Comparison of ENCODE assay signal across 24 cellular contexts in the genomic region with DNA sequence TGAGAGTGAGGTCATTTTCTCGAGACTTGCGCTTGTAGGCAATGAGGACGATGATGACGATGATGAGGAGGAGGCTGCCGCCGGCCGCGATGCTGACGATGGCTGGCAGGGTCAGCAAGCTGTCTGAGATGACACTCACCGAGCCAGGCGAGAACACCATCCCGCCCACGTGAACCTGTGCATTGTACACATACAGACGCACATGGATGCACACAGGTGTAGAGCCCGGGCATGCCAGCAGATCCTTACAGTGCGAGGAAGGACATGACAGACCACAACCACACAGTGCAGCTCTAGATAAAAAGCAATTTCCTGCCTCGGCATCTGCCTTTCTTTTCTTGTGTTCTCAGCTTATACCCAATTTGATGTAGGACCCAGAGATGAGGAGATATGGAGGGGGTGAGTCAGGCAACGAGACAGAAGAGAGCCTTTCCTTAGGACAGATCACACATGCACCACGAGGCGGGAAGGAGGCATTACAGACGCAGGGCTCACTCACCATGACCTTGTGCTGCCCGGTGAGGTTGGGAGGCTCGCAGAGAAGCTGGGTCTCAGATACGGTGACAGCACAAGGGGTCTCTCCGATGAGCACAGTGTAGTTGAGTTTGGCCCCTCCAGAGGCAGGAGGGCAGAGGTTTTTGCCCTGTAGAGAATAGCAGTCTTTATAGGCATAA.
A peak's percentile ranks its signal among the peaks of the same experiment; 100 is the strongest.
DNase-seq lines count a peak whose midpoint lies in the region; ATAC-seq, FAIRE-seq and TF ChIP-seq lines count a peak whose summit lies in the region.
"Had no signal": no experiment of that assay in that cellular context is flagged by ENCODE, and none has a peak within 500 bp of the region (broad histone marks: within the 10 kb centered on the region; RNA-seq: fewer than 3 reads in every experiment).

No MANE protein-coding gene starts in this region.

- H3K27ac ChIP-seq in astrocyte (ENCODE audit: low read depth, low read length), result no peak overlapping the region
- H3K27ac ChIP-seq: HL-60 had no signal

- H3K36me3 ChIP-seq in Loucy (ENCODE audit: insufficient read depth, low read length) (no peaks in the 10 kb centered on the region), astrocyte (ENCODE audit: insufficient read depth, low read length) (no peaks in the 10 kb centered on the region)

- no peak overlapping the region for H3K27ac Mint-ChIP-seq in activated naive CD4-positive, alpha-beta T cell treated with anti-CD3 and anti-CD28 coated beads, Interleukin-2, amount 10 ng/mL, durations not matched to agents 7 days and 5 days
- H3K27ac Mint-ChIP-seq in astrocyte (ENCODE audit: unreplicated experiment) (peak overlapping the region; percentile 8), immature natural killer cell (no peak overlapping the region)
- H3K27ac Mint-ChIP-seq: CD4-positive, CD25-positive, alpha-beta regulatory T cell; endodermal cell; GM23338; stimulated activated naive CD8-positive, alpha-beta T cell treated with anti-CD3 and anti-CD28 coated beads, Interleukin-15, Interleukin-2, amounts not matched to agents 100 ng/mL and 50 ng/mL, for 24 hours had no signal

- no peaks in the 10 kb centered on the region for H3K9me3 Mint-ChIP-seq in activated naive CD4-positive, alpha-beta T cell treated with anti-CD3 and anti-CD28 coated beads, Interleukin-2, amount 10 ng/mL, durations not matched to agents 7 days and 5 days
- H3K9me3 Mint-ChIP-seq in astrocyte (ENCODE audit: unreplicated experiment) (no peaks in the 10 kb centered on the region), immature natural killer cell (no peaks in the 10 kb centered on the region)
- H3K9me3 Mint-ChIP-seq: CD4-positive, CD25-positive, alpha-beta regulatory T cell; endodermal cell; GM23338; stimulated activated naive CD8-positive, alpha-beta T cell treated with anti-CD3 and anti-CD28 coated beads, Interleukin-15, Interleukin-2, amounts not matched to agents 100 ng/mL and 50 ng/mL, for 24 hours had no signal

- FAIRE-seq in astrocyte (lab: Jason Lieb, UNC), result no peak
- FAIRE-seq: kidney had no signal

- no peaks in the 10 kb centered on the region for H4K20me1 ChIP-seq in Loucy (ENCODE audit: insufficient read depth, low read length, poor library complexity, severe bottlenecking)
- H4K20me1 ChIP-seq in astrocyte (ENCODE audit: insufficient read depth, low read length), result no peaks in the 10 kb centered on the region

- H3K79me2 ChIP-seq in Loucy (ENCODE audit: insufficient read depth, low read length), result no peaks in the 10 kb centered on the region
- H3K79me2 ChIP-seq in astrocyte (ENCODE audit: insufficient read depth, low read length), result no peaks in the 10 kb centered on the region

- H3K9ac ChIP-seq in Loucy (ENCODE audit: low read depth, low read length, poor library complexity, severe bottlenecking) (peak overlapping the region; percentile 30), astrocyte (ENCODE audit: low read length) (no peak overlapping the region)
- H3K9ac ChIP-seq: SK-N-SH had no signal

- CTCF ChIA-PET in activated naive CD4-positive, alpha-beta T cell treated with anti-CD3 and anti-CD28 coated beads, Interleukin-2, amount 10 ng/mL, durations not matched to agents 7 days and 5 days (lab: Charles Lee), result interaction anchor here (1.4 kb wide), 1 partner anchor 22 kb away, joined by 4 read pairs; no protein-coding TSS in a partner anchor

- no peak for ATAC-seq in GM21360 (IDR thresholded peaks at IDR 0.05; ENCODE audit: unreplicated experiment)
- no peak for ATAC-seq in GM18519 (IDR thresholded peaks at IDR 0.05; ENCODE audit: low FRiP score, unreplicated experiment)
- ATAC-seq: GM23338 had no signal

- H3K9me2 ChIP-seq in Loucy (replicated peaks; ENCODE audit: low read depth, low read length), result no peaks in the 10 kb centered on the region
- H3K9me2 ChIP-seq: SK-N-SH had no signal

- peak; percentile 25 for DNase-seq in activated naive CD4-positive, alpha-beta T cell treated with anti-CD3 and anti-CD28 coated beads, Interleukin-2, amount 10 ng/mL, durations not matched to agents 7 days and 5 days
- no peak for DNase-seq in activated naive CD4-positive, alpha-beta T cell treated with Interleukin-2 at 50 U/mL for 16 hours
- DNase-seq in astrocyte (ENCODE audit: low read depth) (no peak), posterior vena cava (ENCODE audit: low spot score) (peak; percentile 70), immature natural killer cell (no peak)
- DNase-seq: activated gamma-delta T cell treated with Interleukin-2 at 50 U/mL for 16 hours; endodermal cell; IMR-90; kidney; NCI-H1436; NCI-H524 treated with DMSO at 0.1 percent for 48 hours; SK-N-SH; stimulated activated CD4-positive, alpha-beta T cell treated with anti-CD3 and anti-CD28 coated beads, Interleukin-4, amount 100 ng/mL, for 1 hour; T1000; tibial artery had no signal

- peak overlapping the region; percentile 62 for H2AFZ ChIP-seq in Loucy (ENCODE audit: low read length)
- no peak overlapping the region for H2AFZ ChIP-seq in astrocyte (ENCODE audit: low read depth, low read length)
- H2AFZ ChIP-seq: GM23338 had no signal

- H3K4me3 Mint-ChIP-seq in activated naive CD4-positive, alpha-beta T cell treated with anti-CD3 and anti-CD28 coated beads, Interleukin-2, amount 10 ng/mL, durations not matched to agents 7 days and 5 days, result no peak overlapping the region
- H3K4me3 Mint-ChIP-seq in astrocyte (ENCODE audit: unreplicated experiment), result no peak overlapping the region
- H3K4me3 Mint-ChIP-seq in immature natural killer cell, result no peak overlapping the region
- H3K4me3 Mint-ChIP-seq: CD4-positive, CD25-positive, alpha-beta regulatory T cell; endodermal cell; GM23338; stimulated activated naive CD8-positive, alpha-beta T cell treated with anti-CD3 and anti-CD28 coated beads, Interleukin-15, Interleukin-2, amounts not matched to agents 100 ng/mL and 50 ng/mL, for 24 hours had no signal

- TF ChIP-seq CTCF in Loucy (conservative IDR thresholded peaks at IDR 0.05; ENCODE audit: low read length), result no peak
- no peak for TF ChIP-seq CTCF in astrocyte (IDR thresholded peaks at IDR 0.05; ENCODE audit: insufficient read depth, low read depth, low read length)

- H3K27me3 ChIP-seq in Loucy (ENCODE audit: insufficient read depth, low read length, poor library complexity, severe bottlenecking) (no peaks in the 10 kb centered on the region), astrocyte (ENCODE audit: insufficient read depth, low read length) (no peaks in the 10 kb centered on the region)
- H3K27me3 ChIP-seq: tibial artery had no signal

- H3K36me3 Mint-ChIP-seq in activated naive CD4-positive, alpha-beta T cell treated with anti-CD3 and anti-CD28 coated beads, Interleukin-2, amount 10 ng/mL, durations not matched to agents 7 days and 5 days, result no peaks in the 10 kb centered on the region
- peaks cover 12% of the 10 kb centered on the region for H3K36me3 Mint-ChIP-seq in astrocyte (ENCODE audit: low read depth, unreplicated experiment)
- no peaks in the 10 kb centered on the region for H3K36me3 Mint-ChIP-seq in immature natural killer cell
- H3K36me3 Mint-ChIP-seq: CD4-positive, CD25-positive, alpha-beta regulatory T cell had no signal

- H3K4me3 ChIP-seq in Loucy (ENCODE audit: low read length, poor library complexity, severe bottlenecking) (no peak overlapping the region), astrocyte (ENCODE audit: insufficient read depth, low read depth, low read length) (no peak overlapping the region)
- H3K4me3 ChIP-seq: GM23338, lung, smooth muscle cell, tibial artery had no signal

- H3F3A ChIP-seq in Loucy (ENCODE audit: low read depth), result no peaks in the 10 kb centered on the region

- H3K4me1 Mint-ChIP-seq in activated naive CD4-positive, alpha-beta T cell treated with anti-CD3 and anti-CD28 coated beads, Interleukin-2, amount 10 ng/mL, durations not matched to agents 7 days and 5 days, result peaks cover 23% of the 10 kb centered on the region
- H3K4me1 Mint-ChIP-seq in astrocyte (ENCODE audit: low read depth, unreplicated experiment), result peaks cover 36% of the 10 kb centered on the region
- H3K4me1 Mint-ChIP-seq in immature natural killer cell, result no peaks in the 10 kb centered on the region

- peaks cover 35% of the 10 kb centered on the region for H3K27me3 Mint-ChIP-seq in activated naive CD4-positive, alpha-beta T cell treated with anti-CD3 and anti-CD28 coated beads, Interleukin-2, amount 10 ng/mL, durations not matched to agents 7 days and 5 days
- H3K27me3 Mint-ChIP-seq in astrocyte (ENCODE audit: low read depth, unreplicated experiment) (peaks cover 5% of the 10 kb centered on the region), immature natural killer cell (ENCODE audit: low read depth in 3 of 3) (peaks cover 0 to 3% (median 2%) of the 10 kb centered on the region in 3 donors)
- H3K27me3 Mint-ChIP-seq: stimulated activated naive CD8-positive, alpha-beta T cell treated with anti-CD3 and anti-CD28 coated beads, Interleukin-15, Interleukin-2, amounts not matched to agents 100 ng/mL and 50 ng/mL, for 24 hours had no signal

- H3K9me3 ChIP-seq in Loucy (ENCODE audit: insufficient read depth, low read depth, low read length) (no peaks in the 10 kb centered on the region), astrocyte (ENCODE audit: insufficient read depth, low read depth, low read length) (no peaks in the 10 kb centered on the region)
- H3K9me3 ChIP-seq: SK-N-SH, tibial artery had no signal

- H3K4me2 ChIP-seq in Loucy (ENCODE audit: low read depth, low read length, poor library complexity, severe bottlenecking) (peak overlapping the region; percentile 36), astrocyte (ENCODE audit: low read length) (no peak overlapping the region)
- H3K4me2 ChIP-seq: GM23338, SK-N-SH, smooth muscle cell had no signal

- H3K4me1 ChIP-seq in Loucy (ENCODE audit: insufficient read depth, low read length, poor library complexity, severe bottlenecking), result peaks cover 35% of the 10 kb centered on the region
- H3K4me1 ChIP-seq in astrocyte (ENCODE audit: insufficient read depth, low read length), result peaks cover 6% of the 10 kb centered on the region

- intact Hi-C loops in posterior vena cava (cut with DNase I), result no loop called here

Comparison
In these comparisons a context has a peak if more than half of its experiments do, and no peak if none do; other contexts are left out.
1. DNase-seq: peak in activated naive CD4-positive, alpha-beta T cell treated with anti-CD3 and anti-CD28 coated beads, Interleukin-2, amount 10 ng/mL, durations not matched to agents 7 days and 5 days (single experiment) and posterior vena cava (single experiment); none in activated naive CD4-positive, alpha-beta T cell treated with Interleukin-2 at 50 U/mL for 16 hours (single experiment), astrocyte (single experiment) and immature natural killer cell (0 of 3).